ENCODE assay signal across 16 cellular contexts in the genomic region with DNA sequence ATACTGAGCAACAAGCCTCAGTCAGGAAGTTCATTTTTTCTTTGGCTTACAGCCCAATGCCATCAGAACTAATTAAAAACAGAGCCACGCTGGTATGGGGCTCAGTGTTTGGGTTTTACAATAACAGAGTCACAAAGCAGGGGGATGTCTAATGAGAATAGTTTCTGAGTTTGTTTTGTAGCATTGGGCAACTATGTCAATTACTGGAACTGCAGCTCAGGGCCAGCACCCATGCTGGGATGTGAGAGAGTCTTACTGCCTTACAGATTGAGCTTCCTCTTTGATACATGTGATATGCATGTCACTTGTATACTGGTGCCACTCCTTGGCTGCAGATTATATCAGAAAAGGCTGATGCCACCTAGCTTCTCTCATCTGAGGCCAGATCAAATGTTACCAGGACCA.
DNase-seq lines count a peak whose midpoint lies in the region; ATAC-seq and TF ChIP-seq lines count a peak whose summit lies in the region.
"Had no signal": no experiment of that assay in that cellular context is flagged by ENCODE, and none has a peak within 500 bp of the region (broad histone marks: within the 10 kb centered on the region; RNA-seq: fewer than 3 reads in every experiment).

No MANE protein-coding gene starts in this region.

- intact Hi-C loops in Right ventricle myocardium inferior (cut with DNase I), result no loop called here

- TF ChIP-seq CTCF in right atrium auricular region (IDR thresholded peaks at IDR 0.05) (no peak), VCaP (conservative IDR thresholded peaks at IDR 0.05) (no peak)

- no peaks in the 10 kb centered on the region for H3K4me1 ChIP-seq in right atrium auricular region

- ATAC-seq in Right ventricle myocardium inferior, result no peak

- no peak overlapping the region for H3K4me3 ChIP-seq in right atrium auricular region
- H3K4me3 ChIP-seq: esophagus muscularis mucosa, PC-9, thoracic aorta had no signal

- no peaks in the 10 kb centered on the region for H3K9me3 ChIP-seq in right atrium auricular region
- H3K9me3 ChIP-seq: esophagus muscularis mucosa, thoracic aorta had no signal

- no peaks in the 10 kb centered on the region for H3K27me3 ChIP-seq in right atrium auricular region
- H3K27me3 ChIP-seq: esophagus muscularis mucosa had no signal

- DNase-seq in Right ventricle myocardium inferior (ENCODE audit: missing footprints) (peak; percentile 37), right atrium auricular region (ENCODE audit: low spot score) (no peak), medulla oblongata (ENCODE audit: extremely low spot score) (peak; percentile 27), NCI-H524 (lab: John Stamatoyannopoulos, UW) (no peak), NCI-H187 treated with DMSO at 0.1 percent for 48 hours (lab: John Stamatoyannopoulos, UW) (no peak), NCI-H1930 (lab: John Stamatoyannopoulos, UW) (no peak), DMS79 treated with DMSO at 0.1 percent for 48 hours (lab: John Stamatoyannopoulos, UW) (no peak)
- DNase-seq: activated naive CD8-positive, alpha-beta T cell treated with anti-CD3 and anti-CD28 coated beads, Interleukin-2, amount 10 ng/mL, durations not matched to agents 7 days and 5 days; Karpas-422; NCI-H2171; nucleus accumbens; PC-9; T-helper 1 cell had no signal

- H3K27ac ChIP-seq in right atrium auricular region, result no peak overlapping the region
- peak overlapping the region; percentile 42 for H3K27ac ChIP-seq in VCaP
- H3K27ac ChIP-seq: PC-9, thoracic aorta had no signal

- H3K36me3 ChIP-seq in right atrium auricular region, result no peaks in the 10 kb centered on the region
- H3K36me3 ChIP-seq: esophagus muscularis mucosa, thoracic aorta had no signal

Comparison
In these comparisons a context has a peak if more than half of its experiments do, and no peak if none do; other contexts are left out.
1. DNase-seq: peak in Right ventricle myocardium inferior (single experiment) and medulla oblongata (single experiment); none in right atrium auricular region (single experiment), NCI-H524 (0 of 2), NCI-H187 treated with DMSO at 0.1 percent for 48 hours (single experiment), NCI-H1930 (0 of 2) and DMS79 treated with DMSO at 0.1 percent for 48 hours (single experiment).